In the genomic region with DNA sequence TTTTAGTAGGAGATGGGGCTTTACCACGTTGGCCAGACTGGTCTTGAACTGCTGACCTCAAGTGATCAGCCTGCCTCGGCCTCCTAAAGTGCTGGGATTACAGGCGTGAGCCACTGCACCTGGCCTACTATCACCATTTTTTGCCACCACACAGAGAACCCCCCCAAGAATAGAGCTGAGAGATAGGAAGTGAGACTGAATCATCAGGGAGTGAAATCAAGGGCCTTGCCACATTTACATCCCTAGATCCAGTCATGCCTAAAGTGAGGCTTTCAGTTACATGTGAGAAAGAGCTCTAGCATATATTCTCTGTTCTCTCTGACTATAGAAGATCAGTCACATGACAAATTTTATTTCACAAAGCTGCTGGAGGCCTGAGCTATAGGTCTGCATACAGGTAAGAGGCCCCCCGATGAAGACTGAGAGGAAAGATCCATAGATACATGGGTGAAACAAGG, we compare ENCODE assay signal across 1 cellular context.
TF ChIP-seq lines count a peak whose summit lies in the region.

No MANE protein-coding gene starts in this region.

TF ChIP-seq in GM23338, 12 proteins besides CTCF, POLR2A, EP300 and RAD21 (continued from another document):
- TF ChIP-seq ZNF462 (CRISPR knock-in tag; IDR thresholded peaks at IDR 0.05) (no peak), POLR2AphosphoS5 (IDR thresholded peaks at IDR 0.05; ENCODE audit: low read depth) (no peak), ZNF331 (CRISPR knock-in tag; IDR thresholded peaks at IDR 0.05; ENCODE audit: low read depth) (no peak), ZNF114 (CRISPR knock-in tag; IDR thresholded peaks at IDR 0.05) (no peak)
TF ChIP-seq in GM23338: peak in this region for 0.
